10 cellular contexts compared by ENCODE assay signal in the genomic region with DNA sequence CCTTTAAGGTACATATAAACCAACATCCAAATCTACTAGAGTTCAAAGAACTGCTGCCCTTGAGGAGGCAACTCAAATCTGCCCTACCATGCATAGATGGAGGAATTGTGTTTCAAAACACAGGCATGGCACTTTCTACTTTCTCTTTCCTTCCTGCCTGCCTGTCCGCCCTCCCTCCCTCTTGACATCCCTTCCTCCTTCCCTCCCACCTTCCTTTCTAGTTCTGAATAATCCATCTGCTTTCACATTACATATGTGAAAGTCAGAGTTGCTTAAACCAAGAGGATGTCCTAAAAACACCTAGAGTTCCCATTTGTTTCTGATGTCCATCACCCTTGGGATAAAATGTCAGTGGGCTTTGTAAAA.
DNase-seq lines count a peak whose midpoint lies in the region; ATAC-seq, FAIRE-seq and TF ChIP-seq lines count a peak whose summit lies in the region.
"Had no signal": no experiment of that assay in that cellular context is flagged by ENCODE, and none has a peak within 500 bp of the region (broad histone marks: within the 10 kb centered on the region; RNA-seq: fewer than 3 reads in every experiment).

No MANE protein-coding gene starts in this region.

- H3K4me2 ChIP-seq in DND-41 (ENCODE audit: insufficient read depth, low read length) = no peak overlapping the region

- H3K27ac Mint-ChIP-seq in T-helper 17 cell (peak overlapping the region; percentile 98), naive B cell (peak overlapping the region; percentile 94 to 97 (median 96))

- H3K27me3 Mint-ChIP-seq in T-helper 17 cell (no peaks in the 10 kb centered on the region), naive B cell (no peaks in the 10 kb centered on the region)

- H3K9ac ChIP-seq in DND-41 (ENCODE audit: low read depth, low read length) = no peak overlapping the region

- peak; percentile 35; the same call in 1 of the 3 replicates for ATAC-seq in DND-41 (ENCODE audit: insufficient read depth, low read depth)
- ATAC-seq in GM21423 (IDR thresholded peaks at IDR 0.05; ENCODE audit: unreplicated experiment) = peak; percentile 73
- no peak for ATAC-seq in T-helper 17 cell
- ATAC-seq in naive B cell (ENCODE audit: low read depth in 2 of 2) = peak; percentile 60 to 76

- in situ Hi-C loops in ACHN (cut with HindIII; ENCODE audit: low pct_ligation_motif_present, low pct_unique_long_range_greater_than_20kb, low sequenced_read_pairs) = no loop called here

- H3K4me3 ChIP-seq in DND-41 (ENCODE audit: low read depth in 1 of 2, low read length in 2 of 2) = no peak overlapping the region

- H3K27ac ChIP-seq in DND-41 (ENCODE audit: low read length) = no peak overlapping the region

- H3K79me2 ChIP-seq in DND-41 (ENCODE audit: insufficient read depth, low read length) = peaks cover 35% of the 10 kb centered on the region

- H3K36me3 Mint-ChIP-seq in T-helper 17 cell (ENCODE audit: low read depth) = peaks cover 9% of the 10 kb centered on the region
- peaks cover 35 to 41% of the 10 kb centered on the region in 2 donors for H3K36me3 Mint-ChIP-seq in naive B cell

- no peaks in the 10 kb centered on the region for H3K9me3 Mint-ChIP-seq in naive B cell

- peaks cover 9% of the 10 kb centered on the region for H4K20me1 ChIP-seq in DND-41 (ENCODE audit: insufficient read depth, low read length)

- H3K27me3 ChIP-seq in DND-41 (ENCODE audit: insufficient read depth, low read length, poor library complexity) = no peaks in the 10 kb centered on the region

- H3K4me3 Mint-ChIP-seq in T-helper 17 cell (no peak overlapping the region), naive B cell (peak overlapping the region; percentile 54 to 88 (median 76))

- DNase-seq in DND-41 (no peak), T-helper 17 cell (no peak), naive B cell (peak; percentile 53), islet precursor cell (no peak), HTR-8/SVneo (ENCODE audit: insufficient read length, low spot score) (no peak), ACHN (no peak), foreskin melanocyte (no peak)
- DNase-seq: central memory CD4-positive, alpha-beta T cell; DMS53 had no signal

- no peak for FAIRE-seq in HTR-8/SVneo (lab: Jason Lieb, UNC)

- no peak overlapping the region for H2AFZ ChIP-seq in DND-41 (ENCODE audit: low read depth, low read length)

- no peak for TF ChIP-seq CTCF in DND-41 (IDR thresholded peaks at IDR 0.05; ENCODE audit: borderline replicate concordance, extremely low read depth, low read length, poor library complexity, severe bottlenecking)

- peaks cover 60% of the 10 kb centered on the region for H3K4me1 Mint-ChIP-seq in T-helper 17 cell
- peaks cover 64 to 75% (median 71%) of the 10 kb centered on the region in 3 donors for H3K4me1 Mint-ChIP-seq in naive B cell

- peaks cover 90% of the 10 kb centered on the region for H3K36me3 ChIP-seq in DND-41 (ENCODE audit: insufficient read depth, low read length)

- H3K9me3 ChIP-seq in DND-41 (ENCODE audit: insufficient read depth, low read length, severe bottlenecking) (no peaks in the 10 kb centered on the region), T-helper 17 cell (ENCODE audit: control insufficient read depth, low read length, poor library complexity, severe bottlenecking) (no peaks in the 10 kb centered on the region)

- 0 out of 2 replicates have a peak, but pooled peaks cover 7% of the 10 kb centered on the region for H3K4me1 ChIP-seq in DND-41 (ENCODE audit: insufficient read depth, low read length)
